Comparison of ENCODE assay signal across 12 cellular contexts in the genomic region with DNA sequence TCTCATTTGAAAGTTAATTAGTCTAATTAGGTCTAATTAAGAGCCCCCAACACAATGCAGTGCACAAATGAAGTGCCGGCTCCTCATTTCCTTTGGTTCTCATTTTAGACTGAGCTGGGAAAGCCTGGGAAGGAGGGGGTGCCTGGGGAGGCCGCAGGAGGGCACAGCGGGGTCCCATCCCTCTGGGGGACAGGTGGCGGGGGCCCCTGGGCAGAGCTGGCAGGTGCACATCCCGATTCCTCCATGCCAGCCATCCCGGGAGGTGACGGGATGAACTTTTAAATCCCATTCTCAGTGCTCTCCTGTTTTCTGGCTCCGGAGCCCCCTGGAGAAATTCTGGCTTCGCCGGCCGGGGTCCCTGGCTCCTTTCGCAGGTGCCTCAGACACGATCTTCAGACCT.
A peak's percentile ranks its signal among the peaks of the same experiment; 100 is the strongest.
DNase-seq lines count a peak whose midpoint lies in the region; TF ChIP-seq lines count a peak whose summit lies in the region.
"Had no signal": no experiment of that assay in that cellular context is flagged by ENCODE, and none has a peak within 500 bp of the region (broad histone marks: within the 10 kb centered on the region; RNA-seq: fewer than 3 reads in every experiment).

No MANE protein-coding gene starts in this region.

- H3K4me3 Mint-ChIP-seq in T-helper 2 cell treated with Interferon-gamma antibody and Interleukin-4, amounts not matched to agents 5 μg/mL and 100 μg/mL, for 36 hours: no peak overlapping the region
- H3K4me3 Mint-ChIP-seq: CD4-positive, alpha-beta memory T cell had no signal

- H3K9ac ChIP-seq in BLaER1: no peak overlapping the region
- peak overlapping the region in 4 of 11 experiments; percentile 37 to 52 (median 42); a peak in 5 of 22 replicates for H3K9ac ChIP-seq in BLaER1 treated with 17β-estradiol and CSF1 and Interleukin-3, amounts not matched to agents 10 nM and 100 nM
- H3K9ac ChIP-seq: GM23248 had no signal

- H3K4me1 ChIP-seq in BLaER1: peaks cover 98% of the 10 kb centered on the region
- H3K4me1 ChIP-seq in BLaER1 treated with 17β-estradiol and CSF1 and Interleukin-3, amounts not matched to agents 10 nM and 100 nM: peaks cover 36 to 98% (median 88%) of the 10 kb centered on the region in 10 experiments
- H3K4me1 ChIP-seq in BE2C: peaks cover 7% of the 10 kb centered on the region; the same call in 1 of the 2 replicates

- H3K27ac ChIP-seq in BLaER1: peak overlapping the region; percentile 47
- peak overlapping the region in 3 of 11 experiments; percentile 3 to 35 (median 20); a peak in 3 of 22 replicates for H3K27ac ChIP-seq in BLaER1 treated with 17β-estradiol and CSF1 and Interleukin-3, amounts not matched to agents 10 nM and 100 nM
- H3K27ac ChIP-seq: GM23248 had no signal

- H3K9me3 ChIP-seq in BLaER1: no peaks in the 10 kb centered on the region
- H3K9me3 ChIP-seq in BLaER1 treated with 17β-estradiol and CSF1 and Interleukin-3, amounts not matched to agents 10 nM and 100 nM (replicated peaks in 1 of 11): no peaks in the 10 kb centered on the region
- H3K9me3 ChIP-seq in BE2C: no peaks in the 10 kb centered on the region
- H3K9me3 ChIP-seq: Caco-2 had no signal

- H3K27me3 ChIP-seq in BLaER1: peaks cover 6% of the 10 kb centered on the region; the same call in 1 of the 2 replicates
- 0 out of 22 replicates have a peak, but pooled peaks cover 0 to 7% (median 0%) of the 10 kb centered on the region in 11 experiments for H3K27me3 ChIP-seq in BLaER1 treated with 17β-estradiol and CSF1 and Interleukin-3, amounts not matched to agents 10 nM and 100 nM
- peaks cover 64% of the 10 kb centered on the region for H3K27me3 ChIP-seq in BE2C

- no peaks in the 10 kb centered on the region for H3K9me3 Mint-ChIP-seq in T-helper 2 cell treated with Interferon-gamma antibody and Interleukin-4, amounts not matched to agents 5 μg/mL and 100 μg/mL, for 36 hours
- H3K9me3 Mint-ChIP-seq: CD4-positive, alpha-beta memory T cell had no signal

- 0 out of 2 replicates have a peak overlapping the region, but pooled peaks have one; percentile 28 for H3K4me3 ChIP-seq in BLaER1
- no peak overlapping the region for H3K4me3 ChIP-seq in BLaER1 treated with 17β-estradiol and CSF1 and Interleukin-3, amounts not matched to agents 10 nM and 100 nM
- H3K4me3 ChIP-seq in BE2C (ENCODE audit: low read depth, low read length): no peak overlapping the region
- H3K4me3 ChIP-seq: GM23248 had no signal

- H4K20me1 ChIP-seq in BLaER1: no peaks in the 10 kb centered on the region
- H4K20me1 ChIP-seq in BLaER1 treated with 17β-estradiol and CSF1 and Interleukin-3, amounts not matched to agents 10 nM and 100 nM: no peaks in the 10 kb centered on the region; a peak in 1 of 22 replicates

- peak overlapping the region; percentile 81 for H3K4me2 ChIP-seq in BLaER1
- H3K4me2 ChIP-seq in BLaER1 treated with 17β-estradiol and CSF1 and Interleukin-3, amounts not matched to agents 10 nM and 100 nM: peak overlapping the region in 9 of 11 experiments; percentile 70 to 99 (median 95); a peak in 17 of 22 replicates

- H3K27me3 Mint-ChIP-seq in T-helper 2 cell treated with Interferon-gamma antibody and Interleukin-4, amounts not matched to agents 5 μg/mL and 100 μg/mL, for 36 hours (ENCODE audit: low read depth): no peaks in the 10 kb centered on the region

- no peaks in the 10 kb centered on the region for H3K36me3 Mint-ChIP-seq in T-helper 2 cell treated with Interferon-gamma antibody and Interleukin-4, amounts not matched to agents 5 μg/mL and 100 μg/mL, for 36 hours (ENCODE audit: low read depth)
- H3K36me3 Mint-ChIP-seq: CD4-positive, alpha-beta memory T cell had no signal

- DNase-seq in NCI-H345 treated with DMSO at 0.1 percent for 48 hours (lab: John Stamatoyannopoulos, UW; ENCODE audit: unreplicated experiment) (peak; percentile 23), BE2C (no peak), NCI-H524 treated with DMSO at 0.1 percent for 48 hours (lab: John Stamatoyannopoulos, UW) (no peak)
- DNase-seq in T-helper 2 cell treated with Interferon-gamma antibody and Interleukin-4, amounts not matched to agents 5 μg/mL and 100 μg/mL, for 36 hours (ENCODE audit: low spot score): no peak
- DNase-seq: C1 segment of cervical spinal cord; Caco-2; CD4-positive, alpha-beta memory T cell; DND-41; HCEC 1CT had no signal

- H3K36me3 ChIP-seq in BLaER1 (no peaks in the 10 kb centered on the region), BE2C (no peaks in the 10 kb centered on the region)
- H3K36me3 ChIP-seq in BLaER1 treated with 17β-estradiol and CSF1 and Interleukin-3, amounts not matched to agents 10 nM and 100 nM: no peaks in the 10 kb centered on the region

- no peaks in the 10 kb centered on the region for H3K4me1 Mint-ChIP-seq in T-helper 2 cell treated with Interferon-gamma antibody and Interleukin-4, amounts not matched to agents 5 μg/mL and 100 μg/mL, for 36 hours (ENCODE audit: low read depth)

- no peak for TF ChIP-seq CTCF in BE2C (IDR thresholded peaks at IDR 0.05; ENCODE audit: low read depth, low read length)

- H3K27ac Mint-ChIP-seq in T-helper 2 cell treated with Interferon-gamma antibody and Interleukin-4, amounts not matched to agents 5 μg/mL and 100 μg/mL, for 36 hours: no peak overlapping the region
- H3K27ac Mint-ChIP-seq: CD4-positive, alpha-beta memory T cell had no signal
